ENCODE assay signal across 8 cellular contexts in the genomic region with DNA sequence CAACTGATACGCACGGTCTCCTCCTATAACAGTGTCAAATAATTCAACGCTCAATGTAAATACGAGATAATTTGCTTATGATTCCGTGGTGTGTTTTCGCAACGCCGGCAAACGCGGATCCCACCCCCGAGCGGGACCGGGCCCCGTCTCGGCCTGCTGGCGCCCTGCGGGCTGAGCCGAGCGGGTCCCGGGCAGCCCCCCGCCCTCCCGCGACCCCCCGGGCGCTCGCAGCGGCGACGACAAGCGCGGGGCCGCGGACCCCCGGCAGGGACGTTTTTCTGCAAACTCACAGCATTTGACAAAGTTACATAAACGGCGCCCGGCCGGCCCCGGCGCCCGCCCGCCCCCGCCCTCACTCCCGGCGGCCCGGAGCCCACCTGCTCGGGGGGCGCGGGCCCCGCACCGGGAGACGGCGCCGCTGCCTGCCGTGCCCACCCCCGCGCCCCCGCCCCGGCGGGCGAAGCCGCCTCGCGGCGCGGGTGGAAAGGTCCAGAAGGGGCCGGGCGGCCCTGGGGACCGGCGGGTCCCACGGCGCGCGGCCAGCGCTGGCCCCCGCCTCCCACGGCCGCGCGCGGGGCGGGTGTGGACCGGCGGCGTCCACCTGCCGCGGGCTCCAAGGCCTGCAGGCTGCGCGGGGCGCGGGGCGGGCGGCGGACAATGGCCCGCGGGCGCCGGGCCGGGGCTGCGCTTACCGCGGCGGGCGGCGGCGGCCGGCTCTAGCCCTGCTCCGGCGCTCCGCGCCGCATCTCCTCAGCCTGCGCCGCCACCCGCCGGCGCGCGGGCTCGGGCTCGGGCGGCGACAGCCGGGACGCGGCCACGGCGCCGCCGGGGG. TPM values are rescaled to one million over a fixed set of nuclear protein-coding genes. Genes with fewer than 3 reads are reported as not detected.
DNase-seq lines count a peak whose midpoint lies in the region; ATAC-seq, FAIRE-seq and TF ChIP-seq lines count a peak whose summit lies in the region.

No MANE protein-coding gene starts in this region.

- H3K27me3 ChIP-seq in HUES64 (ENCODE audit: insufficient read depth, low read length) (no peaks in the 10 kb centered on the region; the same call in 1 of the 2 replicates), keratinocyte (ENCODE audit: control insufficient read depth, extremely low read depth, insufficient read depth, low read length) (no peaks in the 10 kb centered on the region)

- H3K4me3 ChIP-seq in HUES64 (ENCODE audit: low read length): peak overlapping the region; percentile 62
- peak overlapping the region; percentile 35 to 59 (median 52) for H3K4me3 ChIP-seq in keratinocyte (ENCODE audit: control insufficient read depth in 2 of 3, extremely low read depth in 1 of 3, insufficient read depth in 2 of 3, low read depth in 1 of 3, low read length in 3 of 3)

- under 1% methylated on average over 129 of the region's 131 CpGs for WGBS in HUES64

- H3K9ac ChIP-seq in HUES64 (ENCODE audit: low read depth, low read length) (peak overlapping the region; percentile 39; the same call in 1 of the 2 replicates), keratinocyte (ENCODE audit: control insufficient read depth, extremely low read depth, insufficient read depth, low read length) (peak overlapping the region; percentile 49)

- H3K4me1 ChIP-seq in HUES64 (ENCODE audit: insufficient read depth, low read length) (peaks cover 23% of the 10 kb centered on the region), keratinocyte (ENCODE audit: control insufficient read depth, extremely low read depth, insufficient read depth, low read length) (peaks cover 11% of the 10 kb centered on the region)

- H3K4me3 Mint-ChIP-seq in activated naive CD8-positive, alpha-beta T cell treated with anti-CD3 and anti-CD28 coated beads for 36 hours: peak overlapping the region; percentile 89
- peak overlapping the region; percentile 90 for H3K4me3 Mint-ChIP-seq in stimulated activated naive CD8-positive, alpha-beta T cell treated with anti-CD3 and anti-CD28 coated beads, Interleukin-15, Interleukin-2, amounts not matched to agents 100 ng/mL and 50 ng/mL, for 24 hours

- no peak for TF ChIP-seq CTCF in keratinocyte (optimal IDR thresholded peaks at IDR 0.05 in 1 of 3, IDR thresholded peaks at IDR 0.05 in 1 of 3, conservative IDR thresholded peaks at IDR 0.05 in 1 of 3; ENCODE audit: extremely low read depth in 1 of 3, insufficient read depth in 2 of 3, low read length in 3 of 3)
- TF ChIP-seq CTCF in GM10266 (IDR thresholded peaks at IDR 0.05; ENCODE audit: control insufficient read depth, insufficient read depth, low read depth, missing control alignments): no peak

- H3K27ac ChIP-seq in HUES64 (ENCODE audit: low read depth, low read length) (no peak overlapping the region), keratinocyte (ENCODE audit: control insufficient read depth, insufficient read depth, low read length) (peak overlapping the region; percentile 1)

- peak overlapping the region; percentile 81 for H3K27ac Mint-ChIP-seq in activated naive CD8-positive, alpha-beta T cell treated with anti-CD3 and anti-CD28 coated beads for 36 hours
- peak overlapping the region; percentile 65 for H3K27ac Mint-ChIP-seq in stimulated activated naive CD8-positive, alpha-beta T cell treated with anti-CD3 and anti-CD28 coated beads, Interleukin-15, Interleukin-2, amounts not matched to agents 100 ng/mL and 50 ng/mL, for 24 hours

- peaks cover 6% of the 10 kb centered on the region for H3K27me3 Mint-ChIP-seq in activated naive CD8-positive, alpha-beta T cell treated with anti-CD3 and anti-CD28 coated beads for 36 hours
- peaks cover 6% of the 10 kb centered on the region for H3K27me3 Mint-ChIP-seq in stimulated activated naive CD8-positive, alpha-beta T cell treated with anti-CD3 and anti-CD28 coated beads, Interleukin-15, Interleukin-2, amounts not matched to agents 100 ng/mL and 50 ng/mL, for 24 hours

- no peak overlapping the region for H2AFZ ChIP-seq in keratinocyte (ENCODE audit: control insufficient read depth, low read length)

- H3K9me1 ChIP-seq in keratinocyte (ENCODE audit: control insufficient read depth, extremely low read depth, insufficient read depth, low read length): no peaks in the 10 kb centered on the region

- H4K20me1 ChIP-seq in keratinocyte (ENCODE audit: control insufficient read depth, extremely low read depth, insufficient read depth, low read length): no peaks in the 10 kb centered on the region

- peaks cover 43% of the 10 kb centered on the region for H3K4me1 Mint-ChIP-seq in activated naive CD8-positive, alpha-beta T cell treated with anti-CD3 and anti-CD28 coated beads for 36 hours
- H3K4me1 Mint-ChIP-seq in stimulated activated naive CD8-positive, alpha-beta T cell treated with anti-CD3 and anti-CD28 coated beads, Interleukin-15, Interleukin-2, amounts not matched to agents 100 ng/mL and 50 ng/mL, for 24 hours (ENCODE audit: low read depth): peaks cover 34% of the 10 kb centered on the region

- no peaks in the 10 kb centered on the region for H3K9me3 ChIP-seq in HUES64 (ENCODE audit: insufficient read depth, low read depth, low read length)
- H3K9me3 ChIP-seq in keratinocyte (ENCODE audit: control insufficient read depth, low read depth, low read length): no peaks in the 10 kb centered on the region

- no peak for FAIRE-seq in keratinocyte (lab: Jason Lieb, UNC)

- peaks cover 14% of the 10 kb centered on the region for H3K36me3 Mint-ChIP-seq in activated naive CD8-positive, alpha-beta T cell treated with anti-CD3 and anti-CD28 coated beads for 36 hours
- no peaks in the 10 kb centered on the region for H3K36me3 Mint-ChIP-seq in stimulated activated naive CD8-positive, alpha-beta T cell treated with anti-CD3 and anti-CD28 coated beads, Interleukin-15, Interleukin-2, amounts not matched to agents 100 ng/mL and 50 ng/mL, for 24 hours (ENCODE audit: low read depth)

- DNase-seq in NCI-H2081 (lab: John Stamatoyannopoulos, UW): peak; percentile 13 to 21
- no peak for DNase-seq in NCI-H2081 treated with DMSO at 0.1 percent for 48 hours (lab: John Stamatoyannopoulos, UW)
- DNase-seq in activated naive CD8-positive, alpha-beta T cell treated with anti-CD3 and anti-CD28 coated beads for 36 hours: peak; percentile 22
- DNase-seq in keratinocyte (ENCODE audit: low read depth, low spot score): no peak
- DNase-seq in GM10266 (ENCODE audit: extremely low spot score): no peak

- peaks cover 10% of the 10 kb centered on the region for H3K79me2 ChIP-seq in keratinocyte (ENCODE audit: control insufficient read depth, insufficient read depth, low read length)

- ATAC-seq in HG02885 (IDR thresholded peaks at IDR 0.05; ENCODE audit: poor library complexity, unreplicated experiment): no peak

- no peaks in the 10 kb centered on the region for H3K9me3 Mint-ChIP-seq in activated naive CD8-positive, alpha-beta T cell treated with anti-CD3 and anti-CD28 coated beads for 36 hours
- H3K9me3 Mint-ChIP-seq in stimulated activated naive CD8-positive, alpha-beta T cell treated with anti-CD3 and anti-CD28 coated beads, Interleukin-15, Interleukin-2, amounts not matched to agents 100 ng/mL and 50 ng/mL, for 24 hours: no peaks in the 10 kb centered on the region

- H3K36me3 ChIP-seq in HUES64 (ENCODE audit: insufficient read depth, low read length): no peaks in the 10 kb centered on the region
- H3K36me3 ChIP-seq in keratinocyte (ENCODE audit: control insufficient read depth in 2 of 2, extremely low read depth in 1 of 2, insufficient read depth in 2 of 2, low read length in 2 of 2): no peaks in the 10 kb centered on the region

- H3K4me2 ChIP-seq in keratinocyte (ENCODE audit: control insufficient read depth, extremely low read depth, insufficient read depth, low read depth, low read length): peak overlapping the region; percentile 79

- dilution Hi-C loops in keratinocyte (cut with MboI; ENCODE audit: extremely low pct_ligation_motif_present, low sequenced_read_pairs): no loop called here

RNA-seq across cellular contexts. Expression of a gene that starts 0.6 kb away (rescaled TPM):
- polyA plus RNA-seq in HUES64 (2013, experiment 1 of 2): 6.7 TPM
- polyA plus RNA-seq in HUES64 (2013, experiment 2 of 2): 6.8 TPM
- total RNA-seq in activated naive CD8-positive, alpha-beta T cell treated with anti-CD3 and anti-CD28 coated beads for 36 hours: 10 to 100 TPM; 19.1 to 20.2 TPM
- 2.5 to 9.7 TPM (median 2.9 TPM) in 3 replicates for polyA plus RNA-seq in keratinocyte
- 2.9 TPM for polyA plus RNA-seq in keratinocyte (2011; ENCODE audit: low read depth)
- 2.3 and 3.8 TPM in 2 replicates for polyA plus RNA-seq in keratinocyte (2011; cell fraction: cytosol; rRNA removed)
- 13.2 and 16.4 TPM in 2 replicates for polyA plus RNA-seq in keratinocyte (2011; cell fraction: nucleus; rRNA removed)
- 4.7 and 8.9 TPM in 2 replicates for polyA plus RNA-seq in keratinocyte (2012; ENCODE audit: low replicate concordance)
- polyA minus RNA-seq in keratinocyte: 11.2 to 20.2 TPM (median 17.4 TPM) in 3 replicates
- 16.3 TPM for polyA minus RNA-seq in keratinocyte (2011; cell fraction: cytosol; rRNA and poly(A)+ RNA removed)
- polyA minus RNA-seq in keratinocyte (2011; cell fraction: nucleus; rRNA and poly(A)+ RNA removed): 16.2 and 19.1 TPM in 2 replicates

Comparison
In these comparisons a context has a peak if more than half of its experiments do, and no peak if none do; other contexts are left out.
1. DNase-seq: peak in NCI-H2081 (2 of 2) and activated naive CD8-positive, alpha-beta T cell treated with anti-CD3 and anti-CD28 coated beads for 36 hours (single experiment); none in NCI-H2081 treated with DMSO at 0.1 percent for 48 hours (single experiment), keratinocyte (single experiment) and GM10266 (single experiment).